26 cellular contexts compared by ENCODE assay signal in genomic region chr1:2307206-2307605, GRCh38.
"Had no signal": no experiment of that assay in that cellular context is flagged by ENCODE, and none has a peak within 500 bp of the region (broad histone marks: within the 10 kb centered on the region; RNA-seq: fewer than 3 reads in every experiment).

No MANE protein-coding gene starts in this region.

- H3K4me3 Mint-ChIP-seq: activated CD4-positive, alpha-beta memory T cell treated with anti-CD3 and anti-CD28 coated beads, Interleukin-2, amount 10 ng/mL, durations not matched to agents 7 days and 5 days; activated CD4-positive, alpha-beta T cell treated with anti-CD3 and anti-CD28 coated beads, Interleukin-2, amount 10 ng/mL, durations not matched to agents 7 days and 5 days; activated naive CD4-positive, alpha-beta T cell treated with anti-CD3 and anti-CD28 coated beads, Interleukin-2, amount 10 ng/mL, durations not matched to agents 7 days and 5 days; activated T-cell treated with anti-CD3 and anti-CD28 coated beads, Interleukin-2, amount 50 U/mL, for 24 hours; nephron; stimulated activated effector memory CD8-positive, alpha-beta T cell treated with anti-CD3 and anti-CD28 coated beads, Interleukin-12 subunit alpha, Interleukin-12 subunit beta, amount 100 ng/mL, for 72 hours; WTC11 had no signal

- H3K27me3 Mint-ChIP-seq: activated CD4-positive, alpha-beta memory T cell treated with anti-CD3 and anti-CD28 coated beads, Interleukin-2, amount 10 ng/mL, durations not matched to agents 7 days and 5 days; activated CD4-positive, alpha-beta T cell treated with anti-CD3 and anti-CD28 coated beads, Interleukin-2, amount 10 ng/mL, durations not matched to agents 7 days and 5 days; activated naive CD4-positive, alpha-beta T cell treated with anti-CD3 and anti-CD28 coated beads, Interleukin-2, amount 10 ng/mL, durations not matched to agents 7 days and 5 days; activated T-cell treated with anti-CD3 and anti-CD28 coated beads, Interleukin-2, amount 50 U/mL, for 24 hours had no signal

- H3K4me3 ChIP-seq: esophagus muscularis mucosa, heart right ventricle, left lung, lung, skin epidermis, stomach, thyroid gland, upper lobe of left lung had no signal

- H3K27ac ChIP-seq: foreskin keratinocyte, heart right ventricle, left lung, neutrophil, skin epidermis, thyroid gland, upper lobe of left lung had no signal

- H3K27ac Mint-ChIP-seq: activated CD4-positive, alpha-beta memory T cell treated with anti-CD3 and anti-CD28 coated beads, Interleukin-2, amount 10 ng/mL, durations not matched to agents 7 days and 5 days; activated CD4-positive, alpha-beta T cell treated with anti-CD3 and anti-CD28 coated beads, Interleukin-2, amount 10 ng/mL, durations not matched to agents 7 days and 5 days; stimulated activated effector memory CD8-positive, alpha-beta T cell treated with anti-CD3 and anti-CD28 coated beads, Interleukin-12 subunit alpha, Interleukin-12 subunit beta, amount 100 ng/mL, for 72 hours had no signal

- H3K9me3 Mint-ChIP-seq: activated CD4-positive, alpha-beta memory T cell treated with anti-CD3 and anti-CD28 coated beads, Interleukin-2, amount 10 ng/mL, durations not matched to agents 7 days and 5 days; activated CD4-positive, alpha-beta T cell treated with anti-CD3 and anti-CD28 coated beads, Interleukin-2, amount 10 ng/mL, durations not matched to agents 7 days and 5 days; activated naive CD4-positive, alpha-beta T cell treated with anti-CD3 and anti-CD28 coated beads, Interleukin-2, amount 10 ng/mL, durations not matched to agents 7 days and 5 days; activated T-cell treated with anti-CD3 and anti-CD28 coated beads, Interleukin-2, amount 50 U/mL, for 24 hours; nephron; stimulated activated effector memory CD8-positive, alpha-beta T cell treated with anti-CD3 and anti-CD28 coated beads, Interleukin-12 subunit alpha, Interleukin-12 subunit beta, amount 100 ng/mL, for 72 hours; WTC11 had no signal

- DNase-seq: activated CD4-positive, alpha-beta memory T cell treated with anti-CD3 and anti-CD28 coated beads, Interleukin-2, amount 10 ng/mL, durations not matched to agents 7 days and 5 days; activated CD4-positive, alpha-beta T cell treated with anti-CD3 and anti-CD28 coated beads for 1 hour; activated CD4-positive, alpha-beta T cell treated with anti-CD3 and anti-CD28 coated beads, Interleukin-2, amount 10 ng/mL, durations not matched to agents 7 days and 5 days; activated CD8-positive, alpha-beta memory T cell treated with anti-CD3 and anti-CD28 coated beads, Interleukin-2, amount 50 U/mL, for 48 hours; activated gamma-delta T cell; activated naive CD4-positive, alpha-beta T cell treated with anti-CD3 and anti-CD28 coated beads, Interleukin-2, amount 10 ng/mL, durations not matched to agents 7 days and 5 days; activated T-cell treated with anti-CD3 and anti-CD28 coated beads, Interleukin-2, amount 50 U/mL, for 24 hours; amniotic stem cell; cortex of kidney; foreskin keratinocyte; heart right ventricle; left lung; stimulated activated CD4-positive, alpha-beta T cell treated with anti-CD3 and anti-CD28 coated beads, Interleukin-12 subunit alpha, Interleukin-12 subunit beta, amount 100 ng/mL, for 4 hours; stimulated activated CD4-positive, alpha-beta T cell treated with anti-CD3 and anti-CD28 coated beads, Interleukin-4, amount 100 ng/mL, for 1 hour; stomach; T-helper 2 cell; thyroid gland had no signal

- H3K27me3 ChIP-seq: esophagus muscularis mucosa, foreskin keratinocyte, heart right ventricle, left lung, stomach, thyroid gland, upper lobe of left lung had no signal

- ATAC-seq: foreskin keratinocyte; heart right ventricle; left lung; sciatic nerve; stimulated activated effector memory CD8-positive, alpha-beta T cell treated with anti-CD3 and anti-CD28 coated beads, Interleukin-12 subunit alpha, Interleukin-12 subunit beta, amount 100 ng/mL, for 72 hours had no signal

- H3K4me1 ChIP-seq: foreskin keratinocyte had no signal
